ENCODE assay signal across 28 cellular contexts in the genomic region with DNA sequence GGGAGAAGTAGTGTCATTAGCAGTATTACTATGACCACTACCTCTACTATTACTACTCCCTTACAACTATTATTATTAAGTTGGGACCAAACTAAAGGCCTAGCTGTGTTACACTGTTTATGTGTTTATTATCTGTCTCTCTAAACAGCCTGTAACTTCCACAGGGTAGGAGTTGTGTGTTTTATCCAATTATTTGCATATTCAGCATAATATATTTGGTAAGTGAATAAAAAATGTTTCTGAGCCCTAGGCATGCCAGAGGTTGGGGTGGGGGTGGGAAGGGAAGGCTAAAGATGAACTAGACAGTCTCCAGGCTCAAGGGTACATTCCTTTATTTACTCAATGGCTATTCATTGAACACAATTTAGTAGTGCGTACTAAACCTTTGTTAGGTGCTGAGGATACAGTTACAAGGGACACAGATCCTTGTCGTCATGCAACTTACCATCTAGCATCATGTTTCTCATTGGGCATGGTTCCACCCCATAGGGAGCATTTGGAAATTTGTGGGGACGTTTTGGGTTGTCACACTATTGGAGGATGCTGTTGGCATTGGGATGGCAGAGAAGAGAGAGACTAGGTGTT.
"Had no signal": no experiment of that assay in that cellular context is flagged by ENCODE, and none has a peak within 500 bp of the region (broad histone marks: within the 10 kb centered on the region; RNA-seq: fewer than 3 reads in every experiment).

No MANE protein-coding gene starts in this region.

- H3K9me3 ChIP-seq: neutrophil, pancreas, prostate gland, right lobe of liver, sigmoid colon, stomach, thoracic aorta, thyroid gland, tibial nerve, upper lobe of left lung, vagina had no signal

- FAIRE-seq: pancreas, small intestine, urothelium cell line had no signal

- H3K36me3 Mint-ChIP-seq: natural killer cell treated with Interleukin-12 subunit alpha and Interleukin-12 subunit beta and Interleukin-15 and Interleukin-18, amount 100 ng/mL, for 72 hours; stimulated activated effector memory CD8-positive, alpha-beta T cell treated with anti-CD3 and anti-CD28 coated beads, Interleukin-12 subunit alpha, Interleukin-12 subunit beta, amount 100 ng/mL, for 72 hours; stimulated activated naive B cell treated with anti-CD40 and anti-IgM and Interleukin-4, amounts not matched to agents 10 μg/mL and 1 μg/mL and 100 μg/mL, for 72 hours had no signal

- H3K4me3 ChIP-seq: pancreas, prostate gland, right lobe of liver, sigmoid colon, stomach, thoracic aorta, thyroid gland, tibial nerve, upper lobe of left lung, vagina had no signal

- H3K4me3 Mint-ChIP-seq: natural killer cell treated with Interleukin-12 subunit alpha and Interleukin-12 subunit beta and Interleukin-15 and Interleukin-18, amount 100 ng/mL, for 72 hours; nephron progenitor cell; neural crest cell; stimulated activated effector memory CD8-positive, alpha-beta T cell treated with anti-CD3 and anti-CD28 coated beads, Interleukin-12 subunit alpha, Interleukin-12 subunit beta, amount 100 ng/mL, for 72 hours; stimulated activated naive B cell treated with anti-CD40 and anti-IgM and Interleukin-4, amounts not matched to agents 10 μg/mL and 1 μg/mL and 100 μg/mL, for 72 hours; stimulated activated naive CD8-positive, alpha-beta T cell treated with anti-CD3 and anti-CD28 coated beads, Interleukin-15, Interleukin-2, amounts not matched to agents 100 ng/mL and 50 ng/mL, for 24 hours had no signal

- H3K27ac Mint-ChIP-seq: natural killer cell treated with Interleukin-12 subunit alpha and Interleukin-12 subunit beta and Interleukin-15 and Interleukin-18, amount 100 ng/mL, for 72 hours; nephron progenitor cell; stimulated activated effector memory CD8-positive, alpha-beta T cell treated with anti-CD3 and anti-CD28 coated beads, Interleukin-12 subunit alpha, Interleukin-12 subunit beta, amount 100 ng/mL, for 72 hours; stimulated activated naive B cell treated with anti-CD40 and anti-IgM and Interleukin-4, amounts not matched to agents 10 μg/mL and 1 μg/mL and 100 μg/mL, for 72 hours; stimulated activated naive CD8-positive, alpha-beta T cell treated with anti-CD3 and anti-CD28 coated beads, Interleukin-15, Interleukin-2, amounts not matched to agents 100 ng/mL and 50 ng/mL, for 24 hours had no signal

- DNase-seq: nephron progenitor cell; nucleus accumbens; pancreas; retina; right cardiac atrium; right lobe of liver; sigmoid colon; small intestine; stimulated activated CD4-positive, alpha-beta T cell treated with anti-CD3 and anti-CD28 coated beads, Interleukin-15, amount 100 ng/mL, for 24 hours; stimulated activated CD4-positive, alpha-beta T cell treated with anti-CD3 and anti-CD28 coated beads, Interleukin-2, amount 100 ng/mL, for 24 hours; stimulated activated CD4-positive, alpha-beta T cell treated with anti-CD3 and anti-CD28 coated beads, Interleukin-2, amount 100 ng/mL, for 48 hours; stimulated activated CD4-positive, alpha-beta T cell treated with anti-CD3 and anti-CD28 coated beads, Interleukin-4, amount 100 ng/mL, for 24 hours; stimulated activated naive B cell treated with anti-CD40 and anti-IgM and Interleukin-4, amounts not matched to agents 10 μg/mL and 1 μg/mL and 100 μg/mL, for 72 hours; stimulated activated naive CD4-positive, alpha-beta T cell treated with Interleukin-2 at 50 U/mL for 16 hours; stomach; thyroid gland; trophoblast cell; upper lobe of left lung had no signal

- H3K36me3 ChIP-seq: neutrophil, pancreas, prostate gland, right lobe of liver, sigmoid colon, stomach, thoracic aorta, thyroid gland, tibial nerve, upper lobe of left lung, vagina had no signal

- H3K4me1 ChIP-seq: pancreas, prostate gland, sigmoid colon, stomach, thyroid gland, tibial nerve, upper lobe of left lung, vagina had no signal

- H3K9me3 Mint-ChIP-seq: nephron progenitor cell; neural crest cell; stimulated activated naive B cell treated with anti-CD40 and anti-IgM and Interleukin-4, amounts not matched to agents 10 μg/mL and 1 μg/mL and 100 μg/mL, for 72 hours had no signal

- H3K27me3 ChIP-seq: neutrophil, pancreas, right lobe of liver, sigmoid colon, stomach, thyroid gland, tibial nerve, upper lobe of left lung, vagina had no signal

- H3K27ac ChIP-seq: neutrophil, pancreas, prostate gland, right lobe of liver, sigmoid colon, stomach, thoracic aorta, thyroid gland, tibial nerve, upper lobe of left lung, vagina had no signal

- H3K4me1 Mint-ChIP-seq: nephron progenitor cell; stimulated activated effector memory CD8-positive, alpha-beta T cell treated with anti-CD3 and anti-CD28 coated beads, Interleukin-12 subunit alpha, Interleukin-12 subunit beta, amount 100 ng/mL, for 72 hours; stimulated activated naive B cell treated with anti-CD40 and anti-IgM and Interleukin-4, amounts not matched to agents 10 μg/mL and 1 μg/mL and 100 μg/mL, for 72 hours had no signal

- ATAC-seq: natural killer cell treated with Interleukin-12 subunit alpha and Interleukin-12 subunit beta and Interleukin-15 and Interleukin-18, amount 100 ng/mL, for 72 hours; pancreas; right cardiac atrium; stimulated activated effector memory CD8-positive, alpha-beta T cell treated with anti-CD3 and anti-CD28 coated beads, Interleukin-12 subunit alpha, Interleukin-12 subunit beta, amount 100 ng/mL, for 72 hours; stimulated activated naive B cell treated with anti-CD40 and anti-IgM and Interleukin-4, amounts not matched to agents 10 μg/mL and 1 μg/mL and 100 μg/mL, for 72 hours had no signal
